In genomic region chr4:190014771-190015537, GRCh38 we compare ENCODE assay signal across 12 cellular contexts. TPM values are rescaled to one million over a fixed set of nuclear protein-coding genes. Genes with fewer than 3 reads are reported as not detected.
DNase-seq lines count a peak whose midpoint lies in the region; ATAC-seq and TF ChIP-seq lines count a peak whose summit lies in the region.
"Had no signal": no experiment of that assay in that cellular context is flagged by ENCODE, and none has a peak within 500 bp of the region (broad histone marks: within the 10 kb centered on the region; RNA-seq: fewer than 3 reads in every experiment).

No MANE protein-coding gene starts in this region.

- 2 to 4% methylated on average over 16 to 52 of the region's 76 CpGs for WGBS in upper lobe of left lung, 2 donors

- H3K9me3 Mint-ChIP-seq in activated T-cell treated with anti-CD3 and anti-CD28 coated beads, Interleukin-2, amount 50 U/mL, for 4 hours, result no peaks in the 10 kb centered on the region

- H3K4me3 ChIP-seq in WI38 (ENCODE audit: low read depth, low read length) (peak overlapping the region; percentile 27; the same call in 1 of the 2 replicates), iPS-18c (ENCODE audit: insufficient read depth, low read depth, low read length) (peak overlapping the region; percentile 51), upper lobe of left lung (peak overlapping the region in 3 of 4 donors; percentile 8 to 36 (median 33))
- H3K4me3 ChIP-seq: BLaER1 treated with 17β-estradiol and CSF1 and Interleukin-3, amounts not matched to agents 10 nM and 100 nM had no signal

- H3K4me1 Mint-ChIP-seq in activated T-cell treated with anti-CD3 and anti-CD28 coated beads, Interleukin-2, amount 50 U/mL, for 4 hours (ENCODE audit: low read depth), result peaks cover 18% of the 10 kb centered on the region

- no peak overlapping the region for H3K27ac ChIP-seq in upper lobe of left lung
- H3K27ac ChIP-seq: BLaER1 treated with 17β-estradiol and CSF1 and Interleukin-3, amounts not matched to agents 10 nM and 100 nM had no signal

- peaks cover 71% of the 10 kb centered on the region for H3K27me3 Mint-ChIP-seq in activated T-cell treated with anti-CD3 and anti-CD28 coated beads, Interleukin-2, amount 50 U/mL, for 4 hours (ENCODE audit: low read depth)

- ATAC-seq in activated T-cell treated with anti-CD3 and anti-CD28 coated beads, Interleukin-2, amount 50 U/mL, for 4 hours, result peak; percentile 47 to 48
- ATAC-seq in upper lobe of left lung (ENCODE audit: low FRiP score in 2 of 2), result peak in 1 of 2 donors; percentile 78
- no peak for ATAC-seq in GM19324 (IDR thresholded peaks at IDR 0.05; ENCODE audit: low FRiP score, unreplicated experiment)

- TF ChIP-seq CTCF in WI38 (IDR thresholded peaks at IDR 0.05; ENCODE audit: low read depth, low read length) (no peak), upper lobe of left lung (IDR thresholded peaks at IDR 0.05) (no peak)

- no peaks in the 10 kb centered on the region for H3K36me3 Mint-ChIP-seq in activated T-cell treated with anti-CD3 and anti-CD28 coated beads, Interleukin-2, amount 50 U/mL, for 4 hours (ENCODE audit: insufficient read depth)

- no peak for TF ChIP-seq EP300 in upper lobe of left lung (IDR thresholded peaks at IDR 0.05)

- peaks cover 3% of the 10 kb centered on the region for H3K9me3 ChIP-seq in iPS-18c (ENCODE audit: control insufficient read depth, insufficient read depth, low read length)
- H3K9me3 ChIP-seq in upper lobe of left lung, result no peaks in the 10 kb centered on the region

- H3K4me3 Mint-ChIP-seq in activated T-cell treated with anti-CD3 and anti-CD28 coated beads, Interleukin-2, amount 50 U/mL, for 4 hours, result no peak overlapping the region

- DNase-seq in activated T-cell treated with anti-CD3 and anti-CD28 coated beads, Interleukin-2, amount 50 U/mL, for 4 hours, result no peak
- DNase-seq in activated T-cell treated with anti-CD3 and anti-CD28 coated beads, Interleukin-2, amount 50 U/mL, for 1 hour, result no peak
- DNase-seq in upper lobe of left lung (peak in 1 of 2 donors; percentile 85), germinal center (ENCODE audit: low spot score) (no peak), GM19238 (ENCODE audit: insufficient read length, low spot score) (no peak)
- DNase-seq: NCI-H510A treated with DMSO at 0.1 percent for 48 hours had no signal

- TF ChIP-seq POLR2A in upper lobe of left lung (IDR thresholded peaks at IDR 0.05), result no peak

- peaks cover 0 to 39% (median 29%) of the 10 kb centered on the region in 4 donors for H3K27me3 ChIP-seq in upper lobe of left lung
- H3K27me3 ChIP-seq: BLaER1 treated with 17β-estradiol and CSF1 and Interleukin-3, amounts not matched to agents 10 nM and 100 nM had no signal

- peaks cover 7 to 30% (median 10%) of the 10 kb centered on the region in 4 donors for H3K4me1 ChIP-seq in upper lobe of left lung
- H3K4me1 ChIP-seq: BLaER1 treated with 17β-estradiol and CSF1 and Interleukin-3, amounts not matched to agents 10 nM and 100 nM had no signal

- H3K36me3 ChIP-seq in upper lobe of left lung, result no peaks in the 10 kb centered on the region
- H3K36me3 ChIP-seq: BLaER1 treated with 17β-estradiol and CSF1 and Interleukin-3, amounts not matched to agents 10 nM and 100 nM had no signal

RNA-seq across cellular contexts. Expression of gene FRG2, which starts 12.1 kb away (rescaled TPM):
- total RNA-seq in activated T-cell treated with anti-CD3 and anti-CD28 coated beads, Interleukin-2, amount 50 U/mL, for 4 hours, result not detected
- total RNA-seq in upper lobe of left lung, result not detected
- total RNA-seq: lower leg skin had no signal

RNA-seq across cellular contexts. Expression of gene DBET, which starts 49.3 kb away (rescaled TPM):
- total RNA-seq in activated T-cell treated with anti-CD3 and anti-CD28 coated beads, Interleukin-2, amount 50 U/mL, for 4 hours, result under 1 TPM in 1 of 3 donors, not detected in 2; 0.08 TPM
- total RNA-seq in upper lobe of left lung, result not detected
- total RNA-seq: H4, lower leg skin had no signal
